8 cellular contexts compared by ENCODE assay signal in genomic region chr19:57269515-57270250, GRCh38. TPM values are rescaled to one million over a fixed set of nuclear protein-coding genes. Genes with fewer than 3 reads are reported as not detected.
A peak's percentile ranks its signal among the peaks of the same experiment; 100 is the strongest.
DNase-seq lines count a peak whose midpoint lies in the region; ATAC-seq and TF ChIP-seq lines count a peak whose summit lies in the region.

No MANE protein-coding gene starts in this region.

- peak overlapping the region; percentile 72 for H3K4me3 Mint-ChIP-seq in activated B cell treated with CpG ODN at 0.5 μM for 24 hours

- H3K36me3 ChIP-seq in left lung = peaks cover 0 to 5% of the 10 kb centered on the region in 2 donors

- H3K9me3 Mint-ChIP-seq in activated B cell treated with CpG ODN at 0.5 μM for 24 hours = no peaks in the 10 kb centered on the region

- no peak overlapping the region for H3K27ac ChIP-seq in left lung

- POLR2A ChIA-PET in activated B cell treated with CpG ODN at 0.5 μM for 24 hours (lab: Charles Lee) = interaction anchor here (0.7 to 3.8 kb wide), 10 partner anchors 9 to 412 kb away, joined by 3 to 23 read pairs (median 8); partner anchors contain the start of genes ZNF264, ZNF460 and ZNF805

- peak; percentile 66 for ATAC-seq in activated B cell treated with CpG ODN at 0.5 μM for 24 hours (ENCODE audit: low read depth)
- ATAC-seq in left lung = no peak
- no peak for ATAC-seq in HG02870 (IDR thresholded peaks at IDR 0.05; ENCODE audit: unreplicated experiment)
- ATAC-seq in HG03175 (IDR thresholded peaks at IDR 0.05; ENCODE audit: unreplicated experiment) = no peak

- H3K4me3 ChIP-seq in left lung = no peak overlapping the region

- CTCF ChIA-PET in activated B cell treated with CpG ODN at 0.5 μM for 24 hours (lab: Charles Lee) = no interaction called here

- H3K4me1 Mint-ChIP-seq in activated B cell treated with CpG ODN at 0.5 μM for 24 hours = peaks cover 65% of the 10 kb centered on the region

- intact Hi-C loops in activated B cell treated with CpG ODN at 0.5 μM for 24 hours (cut with micrococcal nuclease) (loop anchor here (1.0 kb wide), 1 partner anchor 11 kb away; the partner anchor contains the start of gene ZNF460), left lung (cut with DNase I) (no loop called here)

- H3K27me3 ChIP-seq in left lung = no peaks in the 10 kb centered on the region

- H3K4me1 ChIP-seq in left lung = no peaks in the 10 kb centered on the region

- H3K9me3 ChIP-seq in left lung = no peaks in the 10 kb centered on the region

- DNase-seq in ELR (ENCODE audit: low read depth) = peak; percentile 96
- DNase-seq in HCEC 1CT = peak; percentile 90
- no peak for DNase-seq in activated B cell treated with CpG ODN at 0.5 μM for 24 hours
- DNase-seq in kidney glomerular epithelial cell (lab: John Stamatoyannopoulos, UW) = peak; percentile 86
- no peak for DNase-seq in left lung
- no peak for DNase-seq in NCI-H510A (lab: John Stamatoyannopoulos, UW)

- TF ChIP-seq CTCF in activated B cell treated with CpG ODN at 0.5 μM for 24 hours (IDR thresholded peaks at IDR 0.05) (no peak), left lung (IDR thresholded peaks at IDR 0.05) (no peak)

- H3K27ac Mint-ChIP-seq in activated B cell treated with CpG ODN at 0.5 μM for 24 hours = peak overlapping the region; percentile 95

- H3K27me3 Mint-ChIP-seq in activated B cell treated with CpG ODN at 0.5 μM for 24 hours = no peaks in the 10 kb centered on the region

- peaks cover 24% of the 10 kb centered on the region for H3K36me3 Mint-ChIP-seq in activated B cell treated with CpG ODN at 0.5 μM for 24 hours (ENCODE audit: low read depth)

RNA-seq across cellular contexts. Expression of gene ZNF460, which starts 10.6 kb away (rescaled TPM):
- total RNA-seq in activated B cell treated with CpG ODN at 0.5 μM for 24 hours (132 and 161 TPM in 2 replicates), left lung (10 to 100 TPM; 53.5 to 55.3 TPM)

RNA-seq across cellular contexts. Expression of gene ZNF805, which starts 29.3 kb away (rescaled TPM):
- total RNA-seq in activated B cell treated with CpG ODN at 0.5 μM for 24 hours (20.3 and 25.9 TPM in 2 replicates), left lung (10 to 100 TPM; 12.0 to 13.8 TPM)

RNA-seq across cellular contexts. Expression of gene AURKC, which starts 38.9 kb away (rescaled TPM):
- total RNA-seq in activated B cell treated with CpG ODN at 0.5 μM for 24 hours = 1.4 and 1.7 TPM in 2 replicates
- 1 to 10 TPM in 1 of 2 donors, under 1 TPM in 1; 0.96 to 1.1 TPM for total RNA-seq in left lung

RNA-seq across cellular contexts. Expression of gene ZNF543, which starts 50.6 kb away (rescaled TPM):
- total RNA-seq in activated B cell treated with CpG ODN at 0.5 μM for 24 hours (14.0 and 16.1 TPM in 2 replicates), left lung (1 to 10 TPM; 6.6 to 7.2 TPM)

Comparison
In these comparisons a context has a peak if more than half of its experiments do, and no peak if none do; other contexts are left out.
1. DNase-seq: peak in ELR (single experiment), HCEC 1CT (single experiment) and kidney glomerular epithelial cell (single experiment); none in activated B cell treated with CpG ODN at 0.5 μM for 24 hours (single experiment), left lung (0 of 2) and NCI-H510A (single experiment).